1 cellular context compared by ENCODE assay signal in the genomic region with DNA sequence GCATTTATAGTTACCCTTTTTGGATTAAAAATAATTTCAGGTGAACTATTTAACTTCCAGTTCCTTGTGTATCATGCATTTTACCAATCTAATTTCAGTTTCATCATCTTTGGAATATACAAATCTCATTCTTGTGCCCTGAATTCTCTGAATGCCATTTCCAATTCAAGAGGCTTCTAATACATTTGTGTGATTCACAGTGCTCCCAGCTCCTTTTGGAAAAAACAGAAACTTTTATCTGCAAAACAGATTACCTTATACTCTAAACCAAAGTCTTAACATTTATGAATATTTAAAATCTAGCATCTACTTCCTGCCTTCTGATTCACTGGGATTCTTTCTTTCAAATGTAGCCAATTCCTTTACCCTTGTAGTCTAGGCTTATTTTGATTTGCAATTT.
TF ChIP-seq lines count a peak whose summit lies in the region.

No MANE protein-coding gene starts in this region.

TF ChIP-seq in IMR-90, 13 proteins besides CTCF, POLR2A, EP300 and RAD21 (continued from another document):
- TF ChIP-seq CHD1 (IDR thresholded peaks at IDR 0.05; ENCODE audit: low read depth, low read length) (no peak), MXI1 (IDR thresholded peaks at IDR 0.05; ENCODE audit: borderline replicate concordance, low read depth, low read length) (no peak), MAFK (IDR thresholded peaks at IDR 0.05; ENCODE audit: low read depth, low read length) (no peak), FOS (IDR thresholded peaks at IDR 0.05; ENCODE audit: low read depth, low read length) (no peak), BHLHE40 (IDR thresholded peaks at IDR 0.05; ENCODE audit: low read depth, low read length) (no peak)
- TF ChIP-seq, protein P1, sequence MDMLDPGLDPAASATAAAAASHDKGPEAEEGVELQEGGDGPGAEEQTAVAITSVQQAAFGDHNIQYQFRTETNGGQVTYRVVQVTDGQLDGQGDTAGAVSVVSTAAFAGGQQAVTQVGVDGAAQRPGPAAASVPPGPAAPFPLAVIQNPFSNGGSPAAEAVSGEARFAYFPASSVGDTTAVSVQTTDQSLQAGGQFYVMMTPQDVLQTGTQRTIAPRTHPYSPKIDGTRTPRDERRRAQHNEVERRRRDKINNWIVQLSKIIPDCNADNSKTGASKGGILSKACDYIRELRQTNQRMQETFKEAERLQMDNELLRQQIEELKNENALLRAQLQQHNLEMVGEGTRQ (IDR thresholded peaks at IDR 0.05; ENCODE audit: low read depth, low read length), result no peak
